ENCODE assay signal across 21 cellular contexts in the genomic region with DNA sequence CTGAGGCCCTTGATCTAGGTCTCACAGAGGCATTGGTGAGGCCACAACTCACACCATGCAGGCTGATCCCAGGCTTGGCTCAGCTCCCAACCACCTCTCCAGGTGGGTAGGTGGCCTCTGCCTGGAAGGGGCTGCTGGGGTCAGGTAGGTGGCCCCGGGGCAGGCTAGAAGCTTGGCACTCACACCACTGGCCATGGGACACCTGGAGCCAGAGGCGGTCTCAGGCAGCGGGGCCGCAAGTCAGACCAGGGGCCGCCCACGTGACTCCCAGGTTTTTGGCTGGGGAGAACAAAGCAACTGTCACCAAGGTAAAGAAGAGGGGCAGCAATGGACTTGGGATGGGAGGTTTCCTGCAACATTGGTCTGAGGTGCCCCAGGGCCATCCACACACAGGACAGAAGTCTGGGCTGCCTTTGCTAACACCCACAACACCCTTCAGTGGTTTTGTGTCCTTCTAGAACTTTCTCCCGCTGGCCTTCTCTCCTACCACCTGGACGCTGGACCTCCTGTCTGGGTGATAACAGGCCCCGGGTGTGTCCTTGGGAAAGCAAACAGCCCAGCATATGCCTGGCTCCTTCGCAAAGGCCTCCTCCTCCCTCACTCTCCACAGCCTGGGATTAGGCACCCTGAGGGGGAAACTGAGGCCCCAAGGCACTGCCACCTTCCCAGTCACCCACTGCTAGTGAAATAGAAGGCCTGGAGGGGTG. TPM values are rescaled to one million over a fixed set of nuclear protein-coding genes. Genes with fewer than 3 reads are reported as not detected.
DNase-seq lines count a peak whose midpoint lies in the region; ATAC-seq, FAIRE-seq and TF ChIP-seq lines count a peak whose summit lies in the region.
"Had no signal": no experiment of that assay in that cellular context is flagged by ENCODE, and none has a peak within 500 bp of the region (broad histone marks: within the 10 kb centered on the region; RNA-seq: fewer than 3 reads in every experiment).

No MANE protein-coding gene starts in this region.

- no peak overlapping the region for H4K5ac ChIP-seq in H9 (ENCODE audit: insufficient read length, low read depth, low read length)

- H3K27me3 ChIP-seq in H9 (ENCODE audit: insufficient read depth, low read length): no peaks in the 10 kb centered on the region
- peaks cover 16 to 48% of the 10 kb centered on the region in 2 experiments; a peak in 4 of 5 replicates for H3K27me3 ChIP-seq in K562 (ENCODE audit: control insufficient read depth in 2 of 2, insufficient read depth in 2 of 2, low read length in 2 of 2)
- H3K27me3 ChIP-seq in neural progenitor cell: no peaks in the 10 kb centered on the region
- H3K27me3 ChIP-seq: colonic mucosa, ovary, stomach had no signal

- H3K79me1 ChIP-seq in H9 (ENCODE audit: insufficient read depth, low read depth, low read length, poor library complexity, severe bottlenecking): no peaks in the 10 kb centered on the region

- H3K36me3 Mint-ChIP-seq in activated CD4-positive, alpha-beta T cell treated with anti-CD3 and anti-CD28 coated beads, Interleukin-2, amount 10 ng/mL, durations not matched to agents 24 days and 14 days (ENCODE audit: low read depth): no peaks in the 10 kb centered on the region
- no peaks in the 10 kb centered on the region for H3K36me3 Mint-ChIP-seq in H9 (ENCODE audit: insufficient read depth in 1 of 3, low read depth in 3 of 3)
- H3K36me3 Mint-ChIP-seq in neural progenitor cell: no peaks in the 10 kb centered on the region

- H3K36me3 ChIP-seq in K562 (ENCODE audit: control insufficient read depth, insufficient read depth, low read length) (no peaks in the 10 kb centered on the region), neural progenitor cell (no peaks in the 10 kb centered on the region)
- H3K36me3 ChIP-seq: colonic mucosa, ovary, stomach had no signal

- no TSS peak for BruUV-seq in K562 (replicated peaks; lab: Mats Ljungman, UMichigan)

- FAIRE-seq in K562 (lab: Jason Lieb, UNC): no peak
- FAIRE-seq: TTC549 had no signal

- H4K20me1 ChIP-seq in H9 (ENCODE audit: control insufficient read depth, insufficient read depth, insufficient read length) (no peaks in the 10 kb centered on the region), K562 (replicated peaks; ENCODE audit: control insufficient read depth, insufficient read depth, low read length) (peaks cover 4% of the 10 kb centered on the region; the same call in 1 of the 2 replicates), neural progenitor cell (ENCODE audit: low read depth) (no peaks in the 10 kb centered on the region)

- no peaks in the 10 kb centered on the region for H3K27me3 Mint-ChIP-seq in activated CD4-positive, alpha-beta T cell treated with anti-CD3 and anti-CD28 coated beads, Interleukin-2, amount 10 ng/mL, durations not matched to agents 24 days and 14 days
- no peaks in the 10 kb centered on the region; the same call in 1 of the 2 replicates for H3K27me3 Mint-ChIP-seq in H9 (ENCODE audit: low read depth)
- H3K27me3 Mint-ChIP-seq in neural progenitor cell (ENCODE audit: insufficient read depth, low read depth): peaks cover 20% of the 10 kb centered on the region
- H3K27me3 Mint-ChIP-seq: IgD-negative memory B cell had no signal

- H3K23ac ChIP-seq in H9 (ENCODE audit: insufficient read length, low read depth, low read length): no peak overlapping the region

- TF ChIP-seq POLR2A in K562 (conservative IDR thresholded peaks at IDR 0.05): no peak

- peaks cover 6% of the 10 kb centered on the region for H3K4me1 Mint-ChIP-seq in activated CD4-positive, alpha-beta T cell treated with anti-CD3 and anti-CD28 coated beads, Interleukin-2, amount 10 ng/mL, durations not matched to agents 24 days and 14 days
- H3K4me1 Mint-ChIP-seq in H9 (peaks cover 17 to 26% of the 10 kb centered on the region in 2 experiments), neural progenitor cell (peaks cover 20% of the 10 kb centered on the region)

- H2BK12ac ChIP-seq in H9 (ENCODE audit: insufficient read length, low read depth, low read length): no peak overlapping the region

- no peaks in the 10 kb centered on the region; the same call in 1 of the 2 replicates for H3K4me1 ChIP-seq in H9 (ENCODE audit: insufficient read depth, low read length)
- H3K4me1 ChIP-seq in K562 (replicated peaks in 1 of 2; ENCODE audit: control insufficient read depth in 2 of 2, insufficient read depth in 2 of 2, low read length in 2 of 2): peaks cover 2 to 19% of the 10 kb centered on the region in 2 experiments; a peak in 4 of 5 replicates
- H3K4me1 ChIP-seq in neural progenitor cell: peaks cover 15% of the 10 kb centered on the region
- H3K4me1 ChIP-seq: colonic mucosa had no signal

- no peak overlapping the region for H3T11ph ChIP-seq in H9 (ENCODE audit: low read length)

- no peak overlapping the region for H2AK5ac ChIP-seq in H9 (ENCODE audit: insufficient read length, low read length)

- H3K9me3 ChIP-seq in H9 (ENCODE audit: control insufficient read depth, low read depth, low read length) (no peaks in the 10 kb centered on the region), K562 (replicated peaks; ENCODE audit: control insufficient read depth, insufficient read depth, low read depth, low read length) (no peaks in the 10 kb centered on the region), neural progenitor cell (ENCODE audit: low read depth) (no peaks in the 10 kb centered on the region)
- H3K9me3 ChIP-seq: colonic mucosa, ovary, stomach had no signal

- H3K9me3 Mint-ChIP-seq in activated CD4-positive, alpha-beta T cell treated with anti-CD3 and anti-CD28 coated beads, Interleukin-2, amount 10 ng/mL, durations not matched to agents 24 days and 14 days: no peaks in the 10 kb centered on the region
- H3K9me3 Mint-ChIP-seq in H9 (no peaks in the 10 kb centered on the region; a peak in 1 of 5 replicates), neural progenitor cell (no peaks in the 10 kb centered on the region)
- H3K9me3 Mint-ChIP-seq: IgD-negative memory B cell had no signal

- peaks cover 12% of the 10 kb centered on the region for H3F3A ChIP-seq in neural progenitor cell (ENCODE audit: low read depth)

- H3K4me3 Mint-ChIP-seq in activated CD4-positive, alpha-beta T cell treated with anti-CD3 and anti-CD28 coated beads, Interleukin-2, amount 10 ng/mL, durations not matched to agents 24 days and 14 days: peak overlapping the region; percentile 19
- H3K4me3 Mint-ChIP-seq in H9 (no peak overlapping the region), neural progenitor cell (no peak overlapping the region)

- 0 out of 2 replicates have a peak overlapping the region, but pooled peaks have one; percentile 9 for H3K14ac ChIP-seq in H9 (ENCODE audit: insufficient read depth, low read length)

- H3K4me2 ChIP-seq in H9 (ENCODE audit: insufficient read depth, insufficient read length, low read length) (peak overlapping the region; percentile 14), K562 (ENCODE audit: insufficient read depth, low read length) (no peak overlapping the region), neural progenitor cell (peak overlapping the region; percentile 52)

- no peak overlapping the region for H2BK15ac ChIP-seq in H9 (ENCODE audit: low read depth, low read length)

- no peak overlapping the region for H2BK120ac ChIP-seq in H9 (ENCODE audit: low read depth, low read length, poor library complexity, severe bottlenecking)

- CTCF ChIA-PET in K562 (lab: Yijun Ruan, JAX; ENCODE audit: low intra/inter-chr PET ratio): no interaction called here

- no peak for TF ChIP-seq CTCF in H9 (conservative IDR thresholded peaks at IDR 0.05)
- TF ChIP-seq CTCF in K562 (IDR thresholded peaks at IDR 0.05 in 2 of 3, conservative IDR thresholded peaks at IDR 0.05 in 1 of 3; ENCODE audit: insufficient read depth in 2 of 3, low read depth in 1 of 3, low read length in 3 of 3): no peak
- no peak for TF ChIP-seq CTCF in neural progenitor cell (IDR thresholded peaks at IDR 0.05)

- H4K91ac ChIP-seq in H9 (ENCODE audit: insufficient read length, low read depth, low read length): no peak overlapping the region

- H3K9ac ChIP-seq in H9 (ENCODE audit: extremely low read depth, insufficient read length, low read length) (no peak overlapping the region), K562 (ENCODE audit: insufficient read depth in 1 of 2, low read depth in 2 of 2, low read length in 2 of 2) (peak overlapping the region in 1 of 2 experiments; percentile 32; a peak in 1 of 4 replicates), neural progenitor cell (no peak overlapping the region)

- no peak overlapping the region for H4K8ac ChIP-seq in H9 (replicated peaks; ENCODE audit: insufficient read length, low read depth, low read length)

- in situ Hi-C loops in K562 (cut with MboI): no loop called here

- H2AFZ ChIP-seq in H9 (ENCODE audit: low read length) (no peak overlapping the region), K562 (ENCODE audit: low read depth, low read length) (no peak overlapping the region), neural progenitor cell (replicated peaks) (no peak overlapping the region)

- no peak overlapping the region for H3K27ac Mint-ChIP-seq in activated CD4-positive, alpha-beta T cell treated with anti-CD3 and anti-CD28 coated beads, Interleukin-2, amount 10 ng/mL, durations not matched to agents 24 days and 14 days
- H3K27ac Mint-ChIP-seq in H9 (no peak overlapping the region), neural progenitor cell (no peak overlapping the region)

- POLR2A ChIA-PET in K562 (lab: Yijun Ruan, JAX): interaction anchor here (0.6 to 0.9 kb wide), 4 partner anchors 7 to 922 kb away, joined by 3 to 4 read pairs (median 4); no protein-coding TSS in a partner anchor

- no peaks in the 10 kb centered on the region for H3K79me2 ChIP-seq in H9 (ENCODE audit: insufficient read depth, low read length)
- H3K79me2 ChIP-seq in K562 (ENCODE audit: control insufficient read depth, insufficient read depth, low read length): no peaks in the 10 kb centered on the region
- H3K79me2 ChIP-seq in neural progenitor cell (ENCODE audit: low read depth): no peaks in the 10 kb centered on the region

- WGBS in H9 (ENCODE audit: extremely low coverage, insufficient read length, low lambda C conversion rate): no CpG with 5 or more reads among the region's 10 CpGs
- 32% methylated on average over 9 of the region's 10 CpGs for WGBS in K562 (ENCODE audit: insufficient coverage, low coverage, missing lambda C conversion rate)

- H3K23me2 ChIP-seq in H9 (ENCODE audit: insufficient read length, low read depth, low read length, poor library complexity, severe bottlenecking): no peaks in the 10 kb centered on the region

- no peak for TF ChIP-seq RAD21 in K562 (CRISPR knock-in tag; conservative IDR thresholded peaks at IDR 0.05 in 1 of 2, IDR thresholded peaks at IDR 0.05 in 1 of 2)

- H3K18ac ChIP-seq in H9 (ENCODE audit: insufficient read length, low read depth, low read length): no peak overlapping the region

- intact Hi-C loops in activated CD4-positive, alpha-beta T cell treated with anti-CD3 and anti-CD28 coated beads, Interleukin-2, amount 10 ng/mL, durations not matched to agents 24 days and 14 days (cut with micrococcal nuclease): no loop called here
- intact Hi-C loops in K562 (cut with micrococcal nuclease): no loop called here

- ATAC-seq in K562: no peak
- ATAC-seq in HG02852 (IDR thresholded peaks at IDR 0.05; ENCODE audit: unreplicated experiment): no peak

- no peak overlapping the region for H2BK5ac ChIP-seq in H9 (ENCODE audit: insufficient read length, low read length)

- no peak overlapping the region for H3K56ac ChIP-seq in H9 (ENCODE audit: insufficient read length, low read depth, low read length)

- no peak for TF ChIP-seq EP300 in K562 (IDR thresholded peaks at IDR 0.05; ENCODE audit: low read length)

- H3K27ac ChIP-seq in H9 (ENCODE audit: insufficient read length, low read depth, low read length): no peak overlapping the region
- no peak overlapping the region for H3K27ac ChIP-seq in K562 (ENCODE audit: extremely low read depth, low read depth, low read length)
- H3K27ac ChIP-seq in neural progenitor cell: no peak overlapping the region
- H3K27ac ChIP-seq: 22Rv1, colonic mucosa, ovary, stomach had no signal

- DNase-seq in activated CD4-positive, alpha-beta T cell treated with anti-CD3 and anti-CD28 coated beads, Interleukin-2, amount 10 ng/mL, durations not matched to agents 24 days and 14 days: no peak
- no peak for DNase-seq in activated CD4-positive, alpha-beta T cell treated with anti-CD3 and anti-CD28 coated beads for 1 hour
- DNase-seq in H9 (no peak), K562 (ENCODE audit: extremely low read depth in 1 of 4, low spot score in 3 of 4) (no peak), neural progenitor cell (ENCODE audit: low spot score) (no peak), GF-D8 (lab: John Stamatoyannopoulos, UW) (no peak), GOT3 (lab: John Stamatoyannopoulos, UW) (no peak)
- DNase-seq: colonic mucosa; DMS 273 treated with DMSO at 0.1 percent for 48 hours; GDM1; MM.1S; NCI-H1694 treated with DMSO at 0.1 percent for 48 hours; NCI-H345; NK-92 treated with Interleukin-12 subunit alpha and Interleukin-12 subunit beta, amount 100 ng/mL, for 24 hours; ovary; SW 1271 had no signal

- no peak overlapping the region for H2BK20ac ChIP-seq in H9 (ENCODE audit: low read depth, low read length, poor library complexity, severe bottlenecking)

- peaks cover 2% of the 10 kb centered on the region for H3K9me1 ChIP-seq in K562 (ENCODE audit: control insufficient read depth, insufficient read depth, low read length)

- no peak overlapping the region for H3K4me3 ChIP-seq in K562
- H3K4me3 ChIP-seq in neural progenitor cell: no peak overlapping the region
- H3K4me3 ChIP-seq: colonic mucosa, ovary, stomach had no signal

- H3K4ac ChIP-seq in H9 (ENCODE audit: low read depth, low read length): no peak overlapping the region

RNA-seq across cellular contexts. Expression of a gene that starts 16.4 kb away (rescaled TPM):
- total RNA-seq in activated CD4-positive, alpha-beta T cell treated with anti-CD3 and anti-CD28 coated beads, Interleukin-2, amount 10 ng/mL, durations not matched to agents 24 days and 14 days: 0.19 and 0.38 TPM in 2 replicates
- total RNA-seq in H9 (2021) (4.9 and 5.6 TPM in 2 replicates), K562 (2014; rRNA removed) (not detected in 2 replicates), K562 (2014; rRNA removed; fragmentation: Illumina TruSeq; extraction: Trizol) (not detected in 2 replicates), K562 (2015; rRNA removed; fragmentation: Illumina TruSeq; extraction: Trizol) (not detected in 2 replicates), K562 (2021) (not detected in 2 replicates), neural progenitor cell (ENCODE audit: low replicate concordance) (1.1 TPM in 1 of 2 replicates, not detected in the other)
- not detected in 2 replicates for total RNA-seq in K562 (2011; cell fraction: chromatin; rRNA removed; ENCODE audit: low replicate concordance)
- total RNA-seq in K562 (2011; cell fraction: nucleolus; rRNA removed): not detected in 2 replicates
- total RNA-seq in K562 (2011; cell fraction: nucleoplasm; rRNA removed): not detected in 2 replicates
- polyA plus RNA-seq in K562 (2011; rRNA removed) (0.11 TPM in 1 of 2 replicates, not detected in the other), K562 (2014; fragmentation: Illumina TruSeq; extraction: Trizol) (not detected in 2 replicates), K562 (2014; fragmentation: Nextera tagmentation; extraction: Ambion mirVana) (not detected), K562 (2014; rRNA removed) (not detected in 2 replicates)
- not detected in 2 replicates for polyA plus RNA-seq in K562 (2011; cell fraction: cytosol; rRNA removed)
- not detected in 2 replicates for polyA plus RNA-seq in K562 (2011; cell fraction: nucleus; rRNA removed)
- not detected in 2 replicates for polyA plus RNA-seq in K562 (2012)
- not detected in 2 replicates for polyA minus RNA-seq in K562 (2011; rRNA and poly(A)+ RNA removed)
- polyA minus RNA-seq in K562 (2011; cell fraction: cytosol; rRNA and poly(A)+ RNA removed): not detected in 2 replicates
- not detected in 2 replicates for polyA minus RNA-seq in K562 (2011; cell fraction: nucleus; rRNA and poly(A)+ RNA removed)

RNA-seq across cellular contexts. Expression of a gene that starts 45.7 kb away (rescaled TPM):
- total RNA-seq in activated CD4-positive, alpha-beta T cell treated with anti-CD3 and anti-CD28 coated beads, Interleukin-2, amount 10 ng/mL, durations not matched to agents 24 days and 14 days: 87.4 and 93.0 TPM in 2 replicates
- total RNA-seq in H9 (2021): 52.7 and 53.2 TPM in 2 replicates
- 24.8 and 32.7 TPM in 2 replicates for total RNA-seq in K562 (2011; cell fraction: chromatin; rRNA removed; ENCODE audit: low replicate concordance)
- 24.2 and 24.5 TPM in 2 replicates for total RNA-seq in K562 (2011; cell fraction: nucleolus; rRNA removed)
- total RNA-seq in K562 (2011; cell fraction: nucleoplasm; rRNA removed): 23.2 and 33.3 TPM in 2 replicates
- total RNA-seq in K562 (2014; rRNA removed): 42.0 and 44.2 TPM in 2 replicates
- total RNA-seq in K562 (2014; rRNA removed; fragmentation: Illumina TruSeq; extraction: Trizol): 43.8 and 47.3 TPM in 2 replicates
- 39.4 and 40.4 TPM in 2 replicates for total RNA-seq in K562 (2015; rRNA removed; fragmentation: Illumina TruSeq; extraction: Trizol)
- 57.5 and 61.6 TPM in 2 replicates for total RNA-seq in K562 (2021)
- 38.4 and 44.6 TPM in 2 replicates for polyA plus RNA-seq in K562 (2011; rRNA removed)
- polyA plus RNA-seq in K562 (2011; cell fraction: cytosol; rRNA removed): 27.8 and 34.2 TPM in 2 replicates
- polyA plus RNA-seq in K562 (2011; cell fraction: nucleus; rRNA removed): 15.7 and 20.5 TPM in 2 replicates
- 26.1 and 33.8 TPM in 2 replicates for polyA plus RNA-seq in K562 (2012)
- 41.4 and 49.8 TPM in 2 replicates for polyA plus RNA-seq in K562 (2014; fragmentation: Illumina TruSeq; extraction: Trizol)
- polyA plus RNA-seq in K562 (2014; fragmentation: Nextera tagmentation; extraction: Ambion mirVana): 10 to 100 TPM; 61.3 to 76.2 TPM
- 42.3 and 42.9 TPM in 2 replicates for polyA plus RNA-seq in K562 (2014; rRNA removed)
- 25.6 and 28.3 TPM in 2 replicates for polyA minus RNA-seq in K562 (2011; rRNA and poly(A)+ RNA removed)
- polyA minus RNA-seq in K562 (2011; cell fraction: cytosol; rRNA and poly(A)+ RNA removed): 13.6 and 17.8 TPM in 2 replicates
- 10.2 and 13.2 TPM in 2 replicates for polyA minus RNA-seq in K562 (2011; cell fraction: nucleus; rRNA and poly(A)+ RNA removed)
- 47.9 and 51.9 TPM in 2 replicates for total RNA-seq in neural progenitor cell (ENCODE audit: low replicate concordance)
